16 cellular contexts compared by ENCODE assay signal in genomic region chr1:158071106-158071505, GRCh38.
DNase-seq lines count a peak whose midpoint lies in the region; ATAC-seq, FAIRE-seq and TF ChIP-seq lines count a peak whose summit lies in the region.
"Had no signal": no experiment of that assay in that cellular context is flagged by ENCODE, and none has a peak within 500 bp of the region (broad histone marks: within the 10 kb centered on the region; RNA-seq: fewer than 3 reads in every experiment).

No MANE protein-coding gene starts in this region.

- TF ChIP-seq EP300 in HepG2 (IDR thresholded peaks at IDR 0.05; ENCODE audit: low read depth in 2 of 2, low read length in 2 of 2) (no peak), HepG2 (CRISPR knock-in tag; IDR thresholded peaks at IDR 0.05; ENCODE audit: borderline replicate concordance) (no peak)

- intact Hi-C loops in lower leg skin (cut with DNase I; ENCODE audit: low total_unique reads), result no loop called here
- intact Hi-C loops in HepG2 (cut with micrococcal nuclease; ENCODE audit: unreplicated experiment), result no loop called here

- no peaks in the 10 kb centered on the region for H3K4me1 ChIP-seq in HepG2 (ENCODE audit: insufficient read depth, low read length)

- TF ChIP-seq CTCF in AG04450 (IDR thresholded peaks at IDR 0.05; ENCODE audit: low read depth, low read length) (no peak), WERI-Rb-1 (IDR thresholded peaks at IDR 0.05; ENCODE audit: low read depth, low read length) (no peak), fibroblast of the aortic adventitia (IDR thresholded peaks at IDR 0.05; ENCODE audit: insufficient read depth, low read length) (no peak), neural crest cell (conservative IDR thresholded peaks at IDR 0.05) (no peak), lower leg skin (IDR thresholded peaks at IDR 0.05) (no peak), HepG2 (CRISPR knock-in tag; IDR thresholded peaks at IDR 0.05) (no peak)

- H3K4me2 ChIP-seq in HepG2 (ENCODE audit: low read depth, low read length), result no peak overlapping the region

- H3K4me3 Mint-ChIP-seq in neural crest cell (no peak overlapping the region), T-helper 17 cell (no peak overlapping the region)
- H3K4me3 Mint-ChIP-seq: activated T-cell treated with anti-CD3 and anti-CD28 coated beads, Interleukin-2, amount 50 U/mL, for 24 hours; effector memory CD8-positive, alpha-beta T cell; type B pancreatic cell had no signal

- peak overlapping the region; percentile 21 for H3K27ac ChIP-seq in AG04450 (ENCODE audit: low read depth, low read length)
- H3K27ac ChIP-seq in WERI-Rb-1, result peak overlapping the region; percentile 3; the same call in 1 of the 2 replicates
- no peak overlapping the region for H3K27ac ChIP-seq in HepG2 (ENCODE audit: extremely low read length, insufficient read depth, low read length)

- WGBS in lower leg skin, 2 donors, result 58 to 63% methylated on average over 12 of the region's 12 CpGs
- WGBS in HepG2 (ENCODE audit: low lambda C conversion rate), result 46% methylated on average over 12 of the region's 12 CpGs

- BruUV-seq in HepG2 (replicated peaks; lab: Mats Ljungman, UMichigan), result no TSS peak

- H3K9me3 ChIP-seq in AG04450 (ENCODE audit: control insufficient read depth, insufficient read depth, low read length), result no peaks in the 10 kb centered on the region
- no peaks in the 10 kb centered on the region for H3K9me3 ChIP-seq in WERI-Rb-1 (ENCODE audit: severe bottlenecking)
- H3K9me3 ChIP-seq in T-helper 17 cell (ENCODE audit: control insufficient read depth, low read length, poor library complexity, severe bottlenecking), result no peaks in the 10 kb centered on the region
- H3K9me3 ChIP-seq in HepG2 (ENCODE audit: low read length), result no peaks in the 10 kb centered on the region

- H3K27me3 ChIP-seq in AG04450 (ENCODE audit: control insufficient read depth, insufficient read depth, low read length) (no peaks in the 10 kb centered on the region), WERI-Rb-1 (ENCODE audit: insufficient read depth, low read depth, severe bottlenecking) (no peaks in the 10 kb centered on the region), HepG2 (ENCODE audit: control insufficient read depth in 1 of 2, insufficient read depth in 2 of 2, low read length in 2 of 2) (no peaks in the 10 kb centered on the region; a peak in 1 of 5 replicates)

- TF ChIP-seq POLR2A in lower leg skin (IDR thresholded peaks at IDR 0.05) (no peak), HepG2 (IDR thresholded peaks at IDR 0.05; ENCODE audit: insufficient read depth in 1 of 2, low read depth in 2 of 2, low read length in 2 of 2) (no peak)

- no peak for TF ChIP-seq RAD21 in HepG2 (CRISPR knock-in tag; IDR thresholded peaks at IDR 0.05)

- FAIRE-seq in HepG2 (lab: Jason Lieb, UNC), result no peak

- H3K4me3 ChIP-seq in AG04450 (ENCODE audit: low read depth, low read length) (no peak overlapping the region), WERI-Rb-1 (ENCODE audit: low read depth, low read length) (no peak overlapping the region), fibroblast of the aortic adventitia (ENCODE audit: low read depth, low read length) (no peak overlapping the region), lower leg skin (ENCODE audit: low read depth, poor library complexity, severe bottlenecking) (no peak overlapping the region), HepG2 (replicated peaks in 1 of 3; ENCODE audit: insufficient read depth in 1 of 3, low read depth in 2 of 3, low read length in 3 of 3) (no peak overlapping the region)

- DNase-seq in AG04450 (ENCODE audit: low read depth, low spot score) (no peak), WERI-Rb-1 (no peak), fibroblast of the aortic adventitia (ENCODE audit: low read depth) (peak; percentile 20), neural crest cell (ENCODE audit: low read depth, low spot score) (no peak), lower leg skin (ENCODE audit: low spot score in 2 of 2) (no peak), T-helper 17 cell (no peak), HepG2 (ENCODE audit: low spot score) (no peak)
- DNase-seq in stimulated activated CD4-positive, alpha-beta T cell treated with anti-CD3 and anti-CD28 coated beads, Interleukin-15, amount 100 ng/mL, for 24 hours, result no peak
- DNase-seq: activated CD4-positive, alpha-beta T cell treated with anti-CD3 and anti-CD28 coated beads, Interleukin-2, amount 50 U/mL, for 48 hours; activated naive CD4-positive, alpha-beta T cell treated with anti-CD3 and anti-CD28 coated beads, Interleukin-2, amount 50 U/mL, for 16 hours; activated T-cell treated with anti-CD3 and anti-CD28 coated beads, Interleukin-2, amount 50 U/mL, for 24 hours; effector memory CD8-positive, alpha-beta T cell; NCI-H1436 treated with DMSO at 0.1 percent for 48 hours; RPMI8226; stimulated activated naive CD4-positive, alpha-beta T cell had no signal

- in situ Hi-C loops in HepG2 (cut with HindIII; ENCODE audit: extremely low pct_ligation_motif_present, low pct_unique_long_range_greater_than_20kb), result no loop called here

- H3K36me3 ChIP-seq in WERI-Rb-1, result peaks cover 33% of the 10 kb centered on the region
- H3K36me3 ChIP-seq in HepG2 (replicated peaks in 1 of 2; ENCODE audit: control insufficient read depth in 1 of 2, insufficient read depth in 2 of 2, low read length in 2 of 2), result no peaks in the 10 kb centered on the region

- H2AFZ ChIP-seq in HepG2 (ENCODE audit: low read length), result no peak overlapping the region

- H4K20me1 ChIP-seq in HepG2 (ENCODE audit: insufficient read depth, low read length), result no peaks in the 10 kb centered on the region; the same call in 1 of the 2 replicates

- CTCF ChIA-PET in AG04450 (lab: Charles Lee), result interaction anchor here (2.8 kb wide), 1 partner anchor 79 kb away, joined by 14 read pairs; no protein-coding TSS in a partner anchor
- CTCF ChIA-PET in HepG2 (lab: Yijun Ruan, JAX; ENCODE audit: low intra/inter-chr PET ratio, low total read pairs), result no interaction called here

- ATAC-seq in T-helper 17 cell (no peak), HepG2 (no peak)
- ATAC-seq: effector memory CD8-positive, alpha-beta T cell had no signal

- no peaks in the 10 kb centered on the region for H3K9me3 Mint-ChIP-seq in neural crest cell
- H3K9me3 Mint-ChIP-seq: activated T-cell treated with anti-CD3 and anti-CD28 coated beads, Interleukin-2, amount 50 U/mL, for 24 hours; effector memory CD8-positive, alpha-beta T cell; type B pancreatic cell had no signal

- H3K36me3 Mint-ChIP-seq in neural crest cell (ENCODE audit: low read depth) (no peaks in the 10 kb centered on the region), T-helper 17 cell (ENCODE audit: low read depth) (peaks cover 2% of the 10 kb centered on the region)

- no peak overlapping the region for H3K9ac ChIP-seq in HepG2 (ENCODE audit: insufficient read depth, low read depth, low read length)

- no peaks in the 10 kb centered on the region for H3K79me2 ChIP-seq in HepG2 (ENCODE audit: insufficient read depth, low read length)

- H3K27ac Mint-ChIP-seq in neural crest cell (ENCODE audit: unreplicated experiment) (peak overlapping the region; percentile 95), T-helper 17 cell (no peak overlapping the region)
- H3K27ac Mint-ChIP-seq: activated T-cell treated with anti-CD3 and anti-CD28 coated beads, Interleukin-2, amount 50 U/mL, for 24 hours; effector memory CD8-positive, alpha-beta T cell had no signal

- no peaks in the 10 kb centered on the region for H3K27me3 Mint-ChIP-seq in neural crest cell (ENCODE audit: low read depth)
- peaks cover 76% of the 10 kb centered on the region for H3K27me3 Mint-ChIP-seq in T-helper 17 cell

- H3K4me1 Mint-ChIP-seq in neural crest cell, result peaks cover 61% of the 10 kb centered on the region
- H3K4me1 Mint-ChIP-seq in T-helper 17 cell, result peaks cover 7% of the 10 kb centered on the region

- POLR2A ChIA-PET in AG04450 (lab: Yijun Ruan, JAX), result no interaction called here
- POLR2A ChIA-PET in HepG2 (lab: Yijun Ruan, JAX), result no interaction called here

TF ChIP-seq in HepG2, 621 proteins besides CTCF, POLR2A, EP300 and RAD21:
- TF ChIP-seq ZNF124 (CRISPR knock-in tag; IDR thresholded peaks at IDR 0.05) (no peak), FOSL2 (CRISPR knock-in tag; IDR thresholded peaks at IDR 0.05) (no peak), ARNT (IDR thresholded peaks at IDR 0.05) (no peak), NR2F1 (CRISPR knock-in tag; IDR thresholded peaks at IDR 0.05) (no peak), ADNP (CRISPR knock-in tag; IDR thresholded peaks at IDR 0.05) (no peak), NFE2L1 (CRISPR knock-in tag; IDR thresholded peaks at IDR 0.05; ENCODE audit: borderline replicate concordance) (no peak), BRD4 (CRISPR knock-in tag; IDR thresholded peaks at IDR 0.05) (no peak), HMG20B (CRISPR knock-in tag; conservative IDR thresholded peaks at IDR 0.05) (no peak), BRF2 (CRISPR knock-in tag; IDR thresholded peaks at IDR 0.05) (no peak), CBFB (CRISPR knock-in tag; IDR thresholded peaks at IDR 0.05) (no peak)
